22 cellular contexts compared by ENCODE assay signal in genomic region chr17:28819582-28819981, GRCh38. TPM values are rescaled to one million over a fixed set of nuclear protein-coding genes. Genes with fewer than 3 reads are reported as not detected.
DNase-seq lines count a peak whose midpoint lies in the region; ATAC-seq, FAIRE-seq and TF ChIP-seq lines count a peak whose summit lies in the region.
"Had no signal": no experiment of that assay in that cellular context is flagged by ENCODE, and none has a peak within 500 bp of the region (broad histone marks: within the 10 kb centered on the region; RNA-seq: fewer than 3 reads in every experiment).

No MANE protein-coding gene starts in this region.

- H3K36me3 Mint-ChIP-seq in GM23338 (ENCODE audit: low read depth) = peaks cover 5% of the 10 kb centered on the region; the same call in 1 of the 3 replicates

- H3K4me3 ChIP-seq in GM23338 = no peak overlapping the region
- H3K4me3 ChIP-seq in SK-N-MC = no peak overlapping the region
- no peak overlapping the region for H3K4me3 ChIP-seq in H1 (ENCODE audit: extremely low read depth in 1 of 4, insufficient read depth in 2 of 4, low read depth in 3 of 4, low read length in 4 of 4)
- no peak overlapping the region for H3K4me3 ChIP-seq in neural cell (ENCODE audit: low read length)
- no peak overlapping the region for H3K4me3 ChIP-seq in mucosa of descending colon
- H3K4me3 ChIP-seq: GM23248, PC-9 had no signal

- peaks cover 4% of the 10 kb centered on the region for H3K27me3 Mint-ChIP-seq in GM23338 (ENCODE audit: insufficient read depth, low read depth, poor library complexity)
- H3K27me3 Mint-ChIP-seq: CD4-positive, CD25-positive, alpha-beta regulatory T cell had no signal

- no peak overlapping the region for H4K91ac ChIP-seq in H1 (replicated peaks; ENCODE audit: insufficient read length, low read length)

- intact Hi-C loops in mucosa of descending colon (cut with DNase I, micrococcal nuclease) = no loop called here

- no peaks in the 10 kb centered on the region for H3K23me2 ChIP-seq in H1 (ENCODE audit: low read depth, low read length)

- H3F3A ChIP-seq in GM23338 (replicated peaks; ENCODE audit: low read depth) (no peaks in the 10 kb centered on the region), neural cell (ENCODE audit: insufficient read depth, low read length, poor library complexity, severe bottlenecking) (peaks cover 3% of the 10 kb centered on the region)

- no peak overlapping the region for H2BK15ac ChIP-seq in H1 (ENCODE audit: low read length)

- CTCF ChIA-PET in H1 (lab: Charles Lee; ENCODE audit: partially characterized antibody) = interaction anchor here (0.6 to 1.1 kb wide), 3 partner anchors 43 to 60 kb away, joined by 3 read pairs; no protein-coding TSS in a partner anchor

- H3K4me1 ChIP-seq in GM23338 (ENCODE audit: insufficient read depth) (peaks cover 7% of the 10 kb centered on the region), H1 (replicated peaks in 1 of 4; ENCODE audit: control insufficient read depth in 3 of 4, insufficient read depth in 4 of 4, low read length in 3 of 4) (no peaks in the 10 kb centered on the region; a peak in 1 of 7 replicates), mucosa of descending colon (ENCODE audit: low read depth) (no peaks in the 10 kb centered on the region)
- H3K4me1 ChIP-seq: Caco-2 had no signal

- POLR2A ChIA-PET in H1 (lab: Charles Lee; ENCODE audit: partially characterized antibody) = interaction anchor here (0.6 kb wide), 2 partner anchors 26 to 130 kb away, joined by 3 read pairs; no protein-coding TSS in a partner anchor

- H2AFZ ChIP-seq in GM23338 (no peak overlapping the region), H1 (ENCODE audit: low read length) (no peak overlapping the region), neural cell (ENCODE audit: low read depth, low read length) (no peak overlapping the region)
- H2AFZ ChIP-seq: GM23248, PC-9 had no signal

- no peak overlapping the region for H3K18ac ChIP-seq in H1 (ENCODE audit: extremely low read depth, low read length)

- TF ChIP-seq RAD21 in H1 (IDR thresholded peaks at IDR 0.05 in 1 of 2, conservative IDR thresholded peaks at IDR 0.05 in 1 of 2; ENCODE audit: low read depth in 2 of 2, low read length in 2 of 2) (no peak), neural cell (conservative IDR thresholded peaks at IDR 0.05) (no peak)

- no peak overlapping the region for H3K4ac ChIP-seq in H1 (replicated peaks; ENCODE audit: insufficient read length, low read depth, low read length)

- H2AK5ac ChIP-seq in H1 (ENCODE audit: low read depth, low read length) = no peak overlapping the region

- no peak overlapping the region; the same call in 1 of the 2 replicates for H3K27ac Mint-ChIP-seq in GM23338

- TF ChIP-seq EP300 in H1 (IDR thresholded peaks at IDR 0.05; ENCODE audit: borderline replicate concordance in 1 of 2, low read depth in 2 of 2, low read length in 2 of 2) = no peak
- TF ChIP-seq EP300 in neural cell (conservative IDR thresholded peaks at IDR 0.05; ENCODE audit: poor library complexity, severe bottlenecking) = peak; percentile 10

- no peaks in the 10 kb centered on the region; the same call in 1 of the 2 replicates for H3K79me1 ChIP-seq in H1 (ENCODE audit: low read depth, low read length)

- no peak overlapping the region for H2BK120ac ChIP-seq in H1 (replicated peaks; ENCODE audit: low read depth, low read length)

- H3K4me2 ChIP-seq in GM23338 = no peak overlapping the region
- H3K4me2 ChIP-seq in H1 (ENCODE audit: insufficient read depth in 1 of 2, low read depth in 2 of 2, low read length in 2 of 2) = no peak overlapping the region
- H3K4me2 ChIP-seq in neural cell (ENCODE audit: low read length) = peak overlapping the region; percentile 14
- H3K4me2 ChIP-seq: PC-9 had no signal

- no peak for DNase-seq in GM23338 (ENCODE audit: low spot score)
- DNase-seq in SK-N-MC (ENCODE audit: low read depth, low spot score) = no peak
- no peak for DNase-seq in H1 (ENCODE audit: low read depth in 1 of 2, low spot score in 2 of 2)
- no peak for DNase-seq in mucosa of descending colon
- DNase-seq in NCI-H128 (lab: John Stamatoyannopoulos, UW; ENCODE audit: unreplicated experiment) = no peak
- DNase-seq: AML-193; Caco-2; CD4-positive, CD25-positive, alpha-beta regulatory T cell; DMS153; GF-D8; GM23248; NCI-H1105 treated with DMSO at 0.1 percent for 48 hours; NCI-H1694 treated with DMSO at 0.1 percent for 48 hours; NCI-H226; NCI-H524; NCI-H82; PC-9; SIG-M5 had no signal

- no peak overlapping the region for H3K23ac ChIP-seq in H1 (ENCODE audit: insufficient read length)

- peaks cover 11% of the 10 kb centered on the region for H3K4me1 Mint-ChIP-seq in GM23338

- H4K5ac ChIP-seq in H1 (ENCODE audit: insufficient read length, low read depth, low read length) = no peak overlapping the region

- TF ChIP-seq CTCF in GM23338 (conservative IDR thresholded peaks at IDR 0.05; ENCODE audit: low read depth in 2 of 2) (no peak), H1 (IDR thresholded peaks at IDR 0.05; ENCODE audit: control extremely low read depth in 1 of 3, insufficient read depth in 1 of 3, low read depth in 1 of 3, low read length in 3 of 3) (no peak), neural cell (IDR thresholded peaks at IDR 0.05; ENCODE audit: poor library complexity, severe bottlenecking) (no peak), mucosa of descending colon (IDR thresholded peaks at IDR 0.05) (no peak)

- H3K27ac ChIP-seq in GM23338 (ENCODE audit: low read depth) = 0 out of 2 replicates have a peak overlapping the region, but pooled peaks have one; percentile 13
- H3K27ac ChIP-seq in SK-N-MC = peak overlapping the region; percentile 32; the same call in 1 of the 2 replicates
- H3K27ac ChIP-seq in H1 (ENCODE audit: low read depth, low read length) = no peak overlapping the region
- peak overlapping the region; percentile 50 for H3K27ac ChIP-seq in neural cell (ENCODE audit: low read length)
- H3K27ac ChIP-seq: GM23248, PC-9, RWPE1 had no signal

- H3K9me3 ChIP-seq in SK-N-MC (ENCODE audit: low read depth, low read length) (no peaks in the 10 kb centered on the region), H1 (ENCODE audit: insufficient read depth in 2 of 2, low read depth in 1 of 2, low read length in 1 of 2) (no peaks in the 10 kb centered on the region), neural cell (ENCODE audit: low read length) (no peaks in the 10 kb centered on the region), mucosa of descending colon (no peaks in the 10 kb centered on the region)
- H3K9me3 ChIP-seq: Caco-2 had no signal

- H3K4me3 Mint-ChIP-seq in GM23338 = no peak overlapping the region
- H3K4me3 Mint-ChIP-seq: CD4-positive, CD25-positive, alpha-beta regulatory T cell had no signal

- no peak for ATAC-seq in GM23338
- ATAC-seq in mucosa of descending colon = no peak
- no peak for ATAC-seq in HG03460 (IDR thresholded peaks at IDR 0.05; ENCODE audit: unreplicated experiment)
- ATAC-seq: HCT116 had no signal

- H2BK12ac ChIP-seq in H1 (ENCODE audit: low read depth, low read length) = no peak overlapping the region

- no peak overlapping the region for H3K56ac ChIP-seq in H1 (replicated peaks; ENCODE audit: insufficient read length, low read depth, low read length)

- H4K20me1 ChIP-seq in GM23338 (replicated peaks; ENCODE audit: insufficient read depth) (peaks cover 4% of the 10 kb centered on the region; the same call in 1 of the 2 replicates), H1 (replicated peaks in 1 of 2; ENCODE audit: control insufficient read depth in 1 of 2, insufficient read depth in 2 of 2, low read length in 2 of 2) (no peaks in the 10 kb centered on the region), neural cell (ENCODE audit: insufficient read depth) (no peaks in the 10 kb centered on the region)

- no peak overlapping the region for H2BK5ac ChIP-seq in H1 (ENCODE audit: low read depth, low read length)

- H3K9me2 ChIP-seq in GM23338 (ENCODE audit: insufficient read depth) = no peaks in the 10 kb centered on the region
- no peaks in the 10 kb centered on the region for H3K9me2 ChIP-seq in neural cell (ENCODE audit: insufficient read depth, low read length)

- H3K36me3 ChIP-seq in GM23338 (ENCODE audit: insufficient read depth) (no peaks in the 10 kb centered on the region), SK-N-MC (ENCODE audit: insufficient read depth, low read length) (no peaks in the 10 kb centered on the region), H1 (ENCODE audit: control insufficient read depth in 2 of 4, insufficient read depth in 4 of 4, low read length in 3 of 4) (no peaks in the 10 kb centered on the region), neural cell (ENCODE audit: insufficient read depth, low read length) (no peaks in the 10 kb centered on the region), mucosa of descending colon (ENCODE audit: low read depth) (no peaks in the 10 kb centered on the region)

- H3K9me3 Mint-ChIP-seq in GM23338 = no peaks in the 10 kb centered on the region; the same call in 2 of the 3 replicates
- H3K9me3 Mint-ChIP-seq: CD4-positive, CD25-positive, alpha-beta regulatory T cell had no signal

- no peak overlapping the region for H3K14ac ChIP-seq in H1 (ENCODE audit: insufficient read length)

- peak; percentile 52 for FAIRE-seq in H1 (lab: Jason Lieb, UNC)

- H3K27me3 ChIP-seq in GM23338 (ENCODE audit: insufficient read depth) (no peaks in the 10 kb centered on the region), H1 (replicated peaks in 1 of 4; ENCODE audit: control insufficient read depth in 3 of 4, extremely low read depth in 1 of 4, insufficient read depth in 3 of 4, low read length in 3 of 4) (no peaks in the 10 kb centered on the region), neural cell (ENCODE audit: insufficient read depth, low read depth, low read length) (no peaks in the 10 kb centered on the region)

- TF ChIP-seq POLR2A in H1 (IDR thresholded peaks at IDR 0.05; ENCODE audit: control extremely low read depth in 1 of 2, low read depth in 2 of 2, low read length in 2 of 2) = no peak

- no peak overlapping the region for H4K8ac ChIP-seq in H1 (ENCODE audit: extremely low read depth, insufficient read depth, low read length)

- no peak overlapping the region for H2BK20ac ChIP-seq in H1 (ENCODE audit: low read length)

- 74% methylated on average over 1 of the region's 1 CpG; no CpG with 5 or more reads in 1 of the 2 experiments for WGBS in H1 (ENCODE audit: extremely low coverage in 1 of 2, insufficient coverage in 1 of 2, insufficient read length in 1 of 2, insufficient replicate concordance in 2 of 2, low coverage in 1 of 2, low lambda C conversion rate in 2 of 2, missing lambda C conversion rate in 1 of 2), 2 experiments

- H3K79me2 ChIP-seq in GM23338 (replicated peaks; ENCODE audit: insufficient read depth) (peaks cover 90% of the 10 kb centered on the region), H1 (ENCODE audit: control insufficient read depth in 1 of 2, insufficient read depth in 2 of 2, low read length in 2 of 2) (peaks cover 4 to 70% of the 10 kb centered on the region in 2 experiments; a peak in 2 of 4 replicates), neural cell (replicated peaks; ENCODE audit: insufficient read depth, low read length) (peaks cover 27% of the 10 kb centered on the region)

- H3K9ac ChIP-seq in SK-N-MC (ENCODE audit: insufficient read length) (no peak overlapping the region), H1 (replicated peaks in 1 of 4; ENCODE audit: extremely low read depth in 1 of 4, low read depth in 3 of 4, low read length in 3 of 4) (no peak overlapping the region), neural cell (ENCODE audit: low read length) (no peak overlapping the region)
- H3K9ac ChIP-seq: GM23248 had no signal

RNA-seq across cellular contexts. Expression of gene FAM222B, which starts 23.0 kb away (rescaled TPM):
- 78.5 and 87.3 TPM in 2 replicates for total RNA-seq in GM23338 (2014; rRNA removed; shearing (Covaris generic))
- polyA plus RNA-seq in GM23338 (2016; fragmentation: Nextera tagmentation; extraction: Ambion mirVana) (61.8 and 63.7 TPM in 2 replicates), H1 (2011; rRNA removed) (42.1 and 63.9 TPM in 2 replicates), neural cell (1.9 and 6.4 TPM in 2 replicates)
- total RNA-seq in H1 (2021; fragmentation: NEBNext Ultra II Directional; extraction: Animal tissue kit (Norgen Biotek cat#: 25700)) = 81.7 and 86.6 TPM in 2 replicates
- 21.4 TPM for polyA plus RNA-seq in H1 (2011; cell fraction: cytosol; rRNA removed)
- polyA plus RNA-seq in H1 (2011; cell fraction: nucleus; rRNA removed) = 38.1 TPM
- polyA plus RNA-seq in H1 (2012, experiment 1 of 2) = 60.6 to 73.4 TPM (median 66.4 TPM) in 4 replicates
- 59.5 TPM for polyA plus RNA-seq in H1 (2012, experiment 2 of 2)
- polyA plus RNA-seq in H1 (2013, experiment 1 of 2) = 94.8 TPM
- polyA plus RNA-seq in H1 (2013, experiment 2 of 2) = 101 TPM
- 40.1 and 42.1 TPM in 2 replicates for polyA minus RNA-seq in H1 (2011; rRNA and poly(A)+ RNA removed)
- polyA minus RNA-seq in H1 (2011; cell fraction: cytosol; rRNA and poly(A)+ RNA removed) = 58.4 TPM
- 45.2 TPM for polyA minus RNA-seq in H1 (2011; cell fraction: nucleus; rRNA and poly(A)+ RNA removed)
- polyA minus RNA-seq in neural cell = 16.8 and 20.3 TPM in 2 replicates
- total RNA-seq in mucosa of descending colon = 10 to 100 TPM; 25.3 to 40.0 (median 30.0) TPM

RNA-seq across cellular contexts. Expression of gene ERAL1, which starts 35.2 kb away (rescaled TPM):
- total RNA-seq in GM23338 (2014; rRNA removed; shearing (Covaris generic)) = 118 and 121 TPM in 2 replicates
- polyA plus RNA-seq in GM23338 (2016; fragmentation: Nextera tagmentation; extraction: Ambion mirVana) (77.1 and 77.5 TPM in 2 replicates), H1 (2011; rRNA removed) (122 and 143 TPM in 2 replicates), neural cell (24.2 and 31.8 TPM in 2 replicates)
- 67.8 and 77.1 TPM in 2 replicates for total RNA-seq in H1 (2021; fragmentation: NEBNext Ultra II Directional; extraction: Animal tissue kit (Norgen Biotek cat#: 25700))
- 114 TPM for polyA plus RNA-seq in H1 (2011; cell fraction: cytosol; rRNA removed)
- polyA plus RNA-seq in H1 (2011; cell fraction: nucleus; rRNA removed) = 126 TPM
- 78.6 to 93.8 TPM (median 90.0 TPM) in 4 replicates for polyA plus RNA-seq in H1 (2012, experiment 1 of 2)
- polyA plus RNA-seq in H1 (2012, experiment 2 of 2) = 103 TPM
- 62.0 TPM for polyA plus RNA-seq in H1 (2013, experiment 1 of 2)
- polyA plus RNA-seq in H1 (2013, experiment 2 of 2) = 63.0 TPM
- 114 and 115 TPM in 2 replicates for polyA minus RNA-seq in H1 (2011; rRNA and poly(A)+ RNA removed)
- polyA minus RNA-seq in H1 (2011; cell fraction: cytosol; rRNA and poly(A)+ RNA removed) = 73.9 TPM
- 36.1 TPM for polyA minus RNA-seq in H1 (2011; cell fraction: nucleus; rRNA and poly(A)+ RNA removed)
- polyA minus RNA-seq in neural cell = 29.5 and 40.2 TPM in 2 replicates
- 10 to 100 TPM; 28.6 to 38.7 (median 35.9) TPM for total RNA-seq in mucosa of descending colon
